In the genomic region with DNA sequence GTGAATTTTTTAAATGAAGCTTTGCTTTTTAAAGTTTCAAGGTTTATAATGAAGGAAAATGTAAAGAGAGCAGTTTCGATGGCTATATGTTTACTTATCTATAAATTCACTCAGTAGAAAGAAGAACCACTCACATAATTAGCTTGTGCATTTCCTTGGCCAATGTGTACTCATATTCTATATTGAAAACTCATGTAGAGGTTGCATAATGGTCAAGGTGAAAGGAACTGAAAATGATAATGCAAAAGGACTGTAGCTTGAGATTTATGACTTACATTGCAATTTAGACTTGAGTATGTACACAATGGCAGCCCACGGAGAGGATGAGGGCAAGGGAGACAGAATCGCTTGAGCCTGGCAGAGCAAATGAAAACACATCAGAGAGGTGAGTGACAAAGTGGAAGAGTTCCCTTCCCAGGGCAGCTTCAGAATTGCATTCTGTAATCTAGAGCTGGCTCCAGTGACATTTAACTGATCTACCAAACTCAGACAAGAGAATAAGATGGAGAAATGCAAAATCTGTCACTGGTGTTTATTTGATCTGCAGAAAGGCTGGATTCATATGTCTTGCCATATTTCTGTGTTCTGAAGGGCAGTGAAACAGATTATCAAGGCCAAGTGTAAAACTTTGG, we compare ENCODE assay signal across 17 cellular contexts.
DNase-seq lines count a peak whose midpoint lies in the region; ATAC-seq and TF ChIP-seq lines count a peak whose summit lies in the region.
"Had no signal": no experiment of that assay in that cellular context is flagged by ENCODE, and none has a peak within 500 bp of the region (broad histone marks: within the 10 kb centered on the region; RNA-seq: fewer than 3 reads in every experiment).

No MANE protein-coding gene starts in this region.

- H3K27ac ChIP-seq in MM.1S (ENCODE audit: low read length) = no peak overlapping the region
- no peak overlapping the region for H3K27ac ChIP-seq in neural progenitor cell
- H3K27ac ChIP-seq: colonic mucosa, gastroesophageal sphincter, tibial artery had no signal

- H3K27me3 ChIP-seq in MM.1S (replicated peaks; ENCODE audit: insufficient read depth, low read length) = no peaks in the 10 kb centered on the region
- no peaks in the 10 kb centered on the region for H3K27me3 ChIP-seq in neural progenitor cell
- H3K27me3 ChIP-seq: BE2C, colonic mucosa, gastroesophageal sphincter, tibial artery had no signal

- peak; percentile 10 for DNase-seq in MM.1S
- peak; percentile 41 for DNase-seq in NCI-H774 (lab: John Stamatoyannopoulos, UW)
- DNase-seq in left kidney (ENCODE audit: low read depth, low spot score) = peak; percentile 1
- DNase-seq in neural progenitor cell (ENCODE audit: low spot score) = no peak
- DNase-seq in GM20000 (ENCODE audit: low spot score) = no peak
- DNase-seq: activated CD4-positive, alpha-beta T cell treated with anti-CD3 and anti-CD28 coated beads for 4 hours; activated naive CD4-positive, alpha-beta T cell treated with anti-CD3 and anti-CD28 coated beads, Interleukin-2, amount 10 ng/mL, durations not matched to agents 7 days and 5 days; BE2C; colonic mucosa; natural killer cell; T1000; tibial artery had no signal

- H2AFZ ChIP-seq in MM.1S (ENCODE audit: low read length) (no peak overlapping the region), neural progenitor cell (replicated peaks) (no peak overlapping the region)

- no peaks in the 10 kb centered on the region for H3K9me3 Mint-ChIP-seq in neural progenitor cell
- H3K9me3 Mint-ChIP-seq: natural killer cell had no signal

- H3K36me3 Mint-ChIP-seq in neural progenitor cell = no peaks in the 10 kb centered on the region
- H3K36me3 Mint-ChIP-seq: natural killer cell had no signal

- H4K20me1 ChIP-seq in MM.1S (ENCODE audit: insufficient read depth, low read length) (no peaks in the 10 kb centered on the region), neural progenitor cell (ENCODE audit: low read depth) (no peaks in the 10 kb centered on the region)

- no peaks in the 10 kb centered on the region for H3K9me2 ChIP-seq in MM.1S (replicated peaks; ENCODE audit: insufficient read depth, low read length)

- H3F3A ChIP-seq in MM.1S (ENCODE audit: insufficient read depth, low read length) = no peaks in the 10 kb centered on the region
- no peaks in the 10 kb centered on the region for H3F3A ChIP-seq in neural progenitor cell (ENCODE audit: low read depth)

- H3K4me1 Mint-ChIP-seq in neural progenitor cell = no peaks in the 10 kb centered on the region

- H3K9me3 ChIP-seq in MM.1S (replicated peaks; ENCODE audit: insufficient read depth, low read length) (no peaks in the 10 kb centered on the region), neural progenitor cell (ENCODE audit: low read depth) (no peaks in the 10 kb centered on the region)
- H3K9me3 ChIP-seq: BE2C, colonic mucosa, gastroesophageal sphincter, tibial artery had no signal

- no peaks in the 10 kb centered on the region for H3K27me3 Mint-ChIP-seq in neural progenitor cell (ENCODE audit: insufficient read depth, low read depth)
- H3K27me3 Mint-ChIP-seq: activated naive CD4-positive, alpha-beta T cell treated with anti-CD3 and anti-CD28 coated beads, Interleukin-2, amount 10 ng/mL, durations not matched to agents 7 days and 5 days; progenitor cell of endocrine pancreas had no signal

- H3K36me3 ChIP-seq in MM.1S (replicated peaks; ENCODE audit: insufficient read depth, low read length) (no peaks in the 10 kb centered on the region), neural progenitor cell (no peaks in the 10 kb centered on the region)
- H3K36me3 ChIP-seq: BE2C, colonic mucosa, gastroesophageal sphincter, tibial artery had no signal

- H3K9ac ChIP-seq in MM.1S (ENCODE audit: low read length) (no peak overlapping the region), neural progenitor cell (no peak overlapping the region)

- ATAC-seq in GM18868 (IDR thresholded peaks at IDR 0.05; ENCODE audit: unreplicated experiment) (peak; percentile 74), HG02840 (IDR thresholded peaks at IDR 0.05; ENCODE audit: low FRiP score, unreplicated experiment) (no peak)
- ATAC-seq: gastroesophageal sphincter, natural killer cell had no signal

- TF ChIP-seq CTCF in MM.1S (IDR thresholded peaks at IDR 0.05; ENCODE audit: low read length) (no peak), neural progenitor cell (IDR thresholded peaks at IDR 0.05) (no peak), GM20000 (IDR thresholded peaks at IDR 0.05; ENCODE audit: extremely low read depth, missing control alignments) (no peak)

- H3K4me2 ChIP-seq in MM.1S (ENCODE audit: low read depth, low read length) = no peak overlapping the region
- no peak overlapping the region for H3K4me2 ChIP-seq in neural progenitor cell

- no peak overlapping the region for H3K27ac Mint-ChIP-seq in neural progenitor cell
- H3K27ac Mint-ChIP-seq: activated naive CD4-positive, alpha-beta T cell treated with anti-CD3 and anti-CD28 coated beads, Interleukin-2, amount 10 ng/mL, durations not matched to agents 7 days and 5 days; natural killer cell; progenitor cell of endocrine pancreas had no signal

- H3K79me2 ChIP-seq in MM.1S (ENCODE audit: low read length) (no peaks in the 10 kb centered on the region), neural progenitor cell (ENCODE audit: low read depth) (no peaks in the 10 kb centered on the region)

- no peak overlapping the region for H3K4me3 Mint-ChIP-seq in neural progenitor cell
- H3K4me3 Mint-ChIP-seq: activated naive CD4-positive, alpha-beta T cell treated with anti-CD3 and anti-CD28 coated beads, Interleukin-2, amount 10 ng/mL, durations not matched to agents 7 days and 5 days; natural killer cell had no signal

- no peaks in the 10 kb centered on the region for H3K4me1 ChIP-seq in MM.1S (ENCODE audit: low read length)
- no peaks in the 10 kb centered on the region for H3K4me1 ChIP-seq in neural progenitor cell
- H3K4me1 ChIP-seq: BE2C, colonic mucosa, gastroesophageal sphincter, tibial artery had no signal

- no peak overlapping the region for H3K4me3 ChIP-seq in MM.1S (ENCODE audit: low read length)
- H3K4me3 ChIP-seq in neural progenitor cell = no peak overlapping the region
- H3K4me3 ChIP-seq: colonic mucosa, gastroesophageal sphincter, lung, tibial artery had no signal

Comparison
In these comparisons a context has a peak if more than half of its experiments do, and no peak if none do; other contexts are left out.
1. DNase-seq: peak in MM.1S (single experiment), NCI-H774 (single experiment) and left kidney (single experiment); none in neural progenitor cell (single experiment) and GM20000 (single experiment).